Comparison of ENCODE assay signal across 23 cellular contexts in genomic region chr15:80893777-80894176, GRCh38.
A peak's percentile ranks its signal among the peaks of the same experiment; 100 is the strongest.
DNase-seq lines count a peak whose midpoint lies in the region; ATAC-seq, FAIRE-seq and TF ChIP-seq lines count a peak whose summit lies in the region.
"Had no signal": no experiment of that assay in that cellular context is flagged by ENCODE, and none has a peak within 500 bp of the region (broad histone marks: within the 10 kb centered on the region; RNA-seq: fewer than 3 reads in every experiment).

No MANE protein-coding gene starts in this region.

- no peak for ATAC-seq in activated CD8-positive, alpha-beta T cell treated with anti-CD3 and anti-CD28 coated beads, Interleukin-2, amount 10 ng/mL, durations not matched to agents 7 days and 5 days
- no peak for ATAC-seq in HG03378 (IDR thresholded peaks at IDR 0.05; ENCODE audit: unreplicated experiment)
- ATAC-seq: K562; stimulated activated naive B cell treated with anti-CD40 and anti-IgM and Interleukin-4, amounts not matched to agents 10 μg/mL and 1 μg/mL and 100 μg/mL, for 72 hours; T-cell had no signal

- no peaks in the 10 kb centered on the region for H3K4me1 Mint-ChIP-seq in neural crest cell
- H3K4me1 Mint-ChIP-seq in activated CD8-positive, alpha-beta T cell treated with anti-CD3 and anti-CD28 coated beads, Interleukin-2, amount 10 ng/mL, durations not matched to agents 7 days and 5 days (ENCODE audit: low read depth), result peaks cover 6% of the 10 kb centered on the region
- H3K4me1 Mint-ChIP-seq: stimulated activated naive B cell treated with anti-CD40 and anti-IgM and Interleukin-4, amounts not matched to agents 10 μg/mL and 1 μg/mL and 100 μg/mL, for 72 hours had no signal

- H3K9me3 Mint-ChIP-seq in neural crest cell, result peaks cover 6% of the 10 kb centered on the region
- H3K9me3 Mint-ChIP-seq in activated CD8-positive, alpha-beta T cell treated with anti-CD3 and anti-CD28 coated beads, Interleukin-2, amount 10 ng/mL, durations not matched to agents 7 days and 5 days (ENCODE audit: insufficient read depth), result no peaks in the 10 kb centered on the region

- no peak for FAIRE-seq in GM12891 (lab: Jason Lieb, UNC)
- FAIRE-seq: K562 had no signal

- no peak for TF ChIP-seq CTCF in neural crest cell (conservative IDR thresholded peaks at IDR 0.05)

- peak overlapping the region; percentile 28 for H3K27ac Mint-ChIP-seq in neural crest cell (ENCODE audit: unreplicated experiment)
- no peak overlapping the region for H3K27ac Mint-ChIP-seq in activated CD8-positive, alpha-beta T cell treated with anti-CD3 and anti-CD28 coated beads, Interleukin-2, amount 10 ng/mL, durations not matched to agents 7 days and 5 days
- H3K27ac Mint-ChIP-seq: activated CD4-positive, alpha-beta T cell treated with anti-CD3 and anti-CD28 coated beads, Interleukin-2, amount 10 ng/mL, durations not matched to agents 7 days and 5 days; activated naive CD8-positive, alpha-beta T cell; CD8-positive, alpha-beta memory T cell; mesothelial cell of epicardium; neural progenitor cell; stimulated activated naive B cell treated with anti-CD40 and anti-IgM and Interleukin-4, amounts not matched to agents 10 μg/mL and 1 μg/mL and 100 μg/mL, for 72 hours; T-cell had no signal

- CTCF ChIA-PET in activated CD8-positive, alpha-beta T cell treated with anti-CD3 and anti-CD28 coated beads, Interleukin-2, amount 10 ng/mL, durations not matched to agents 7 days and 5 days (lab: Charles Lee), result no interaction called here

- TF ChIP-seq POLR2A in GM12891 (IDR thresholded peaks at IDR 0.05; ENCODE audit: low read depth, low read length), result no peak

- no peaks in the 10 kb centered on the region for H3K27me3 Mint-ChIP-seq in neural crest cell (ENCODE audit: low read depth)
- H3K27me3 Mint-ChIP-seq in activated CD8-positive, alpha-beta T cell treated with anti-CD3 and anti-CD28 coated beads, Interleukin-2, amount 10 ng/mL, durations not matched to agents 7 days and 5 days (ENCODE audit: low read depth), result peaks cover 9% of the 10 kb centered on the region
- H3K27me3 Mint-ChIP-seq: activated CD4-positive, alpha-beta T cell treated with anti-CD3 and anti-CD28 coated beads, Interleukin-2, amount 10 ng/mL, durations not matched to agents 7 days and 5 days; activated naive CD8-positive, alpha-beta T cell; CD8-positive, alpha-beta memory T cell; stimulated activated naive B cell treated with anti-CD40 and anti-IgM and Interleukin-4, amounts not matched to agents 10 μg/mL and 1 μg/mL and 100 μg/mL, for 72 hours; T-cell had no signal

- peaks cover 6% of the 10 kb centered on the region for H3K36me3 Mint-ChIP-seq in neural crest cell (ENCODE audit: low read depth)
- H3K36me3 Mint-ChIP-seq in activated CD8-positive, alpha-beta T cell treated with anti-CD3 and anti-CD28 coated beads, Interleukin-2, amount 10 ng/mL, durations not matched to agents 7 days and 5 days (ENCODE audit: low read depth), result no peaks in the 10 kb centered on the region

- H3K4me3 Mint-ChIP-seq in neural crest cell, result no peak overlapping the region
- no peak overlapping the region for H3K4me3 Mint-ChIP-seq in activated CD8-positive, alpha-beta T cell treated with anti-CD3 and anti-CD28 coated beads, Interleukin-2, amount 10 ng/mL, durations not matched to agents 7 days and 5 days
- H3K4me3 Mint-ChIP-seq: activated CD4-positive, alpha-beta T cell treated with anti-CD3 and anti-CD28 coated beads, Interleukin-2, amount 10 ng/mL, durations not matched to agents 7 days and 5 days; activated naive CD8-positive, alpha-beta T cell; CD8-positive, alpha-beta memory T cell; mesothelial cell of epicardium; neural progenitor cell; stimulated activated naive B cell treated with anti-CD40 and anti-IgM and Interleukin-4, amounts not matched to agents 10 μg/mL and 1 μg/mL and 100 μg/mL, for 72 hours; T-cell had no signal

- H3K27ac ChIP-seq in substantia nigra (ENCODE audit: low read depth, low read length, poor library complexity, severe bottlenecking), result no peak overlapping the region
- H3K27ac ChIP-seq: neural progenitor cell had no signal

- POLR2A ChIA-PET in activated CD8-positive, alpha-beta T cell treated with anti-CD3 and anti-CD28 coated beads, Interleukin-2, amount 10 ng/mL, durations not matched to agents 7 days and 5 days (lab: Charles Lee), result no interaction called here

- DNase-seq in EH (ENCODE audit: low read depth), result peak; percentile 39
- DNase-seq in LHCN-M2 (ENCODE audit: low read depth), result peak; percentile 93
- DNase-seq in fibroblast of gingiva (ENCODE audit: low read depth), result peak; percentile 52
- no peak for DNase-seq in neural crest cell (ENCODE audit: low read depth, low spot score)
- no peak for DNase-seq in activated CD8-positive, alpha-beta T cell treated with anti-CD3 and anti-CD28 coated beads, Interleukin-2, amount 10 ng/mL, durations not matched to agents 7 days and 5 days
- no peak for DNase-seq in substantia nigra (lab: John Stamatoyannopoulos, UW)
- no peak for DNase-seq in GM12891 (ENCODE audit: insufficient read length, low spot score)
- DNase-seq: activated CD4-positive, alpha-beta T cell treated with anti-CD3 and anti-CD28 coated beads, Interleukin-2, amount 10 ng/mL, durations not matched to agents 7 days and 5 days; CD8-positive, alpha-beta memory T cell; cerebellar nuclear complex; DMS53; effector CD8-positive, alpha-beta T cell; NCI-H146; NCI-H2171 treated with DMSO at 0.1 percent for 48 hours; SHP77 treated with DMSO at 0.1 percent for 48 hours; stimulated activated CD4-positive, alpha-beta T cell treated with anti-CD3 and anti-CD28 coated beads, Interleukin-2, amount 100 ng/mL, for 48 hours; stimulated activated naive B cell treated with anti-CD40 and anti-IgM and Interleukin-4, amounts not matched to agents 10 μg/mL and 1 μg/mL and 100 μg/mL, for 72 hours; T-cell had no signal

TF ChIP-seq in GM12891, 5 proteins besides CTCF, POLR2A, EP300 and RAD21:
- TF ChIP-seq TAF1 (IDR thresholded peaks at IDR 0.05; ENCODE audit: low read depth, low read length) (no peak), POLR2AphosphoS5 (IDR thresholded peaks at IDR 0.05; ENCODE audit: low read depth, low read length) (no peak), SPI1 (IDR thresholded peaks at IDR 0.05; ENCODE audit: low read depth, low read length) (no peak), POU2F2 (IDR thresholded peaks at IDR 0.05; ENCODE audit: low read depth, low read length) (no peak), PAX5 (IDR thresholded peaks at IDR 0.05; ENCODE audit: insufficient read depth, low read length, severe bottlenecking) (no peak)

Comparison
In these comparisons a context has a peak if more than half of its experiments do, and no peak if none do; other contexts are left out.
1. DNase-seq: peak in EH (single experiment), LHCN-M2 (single experiment) and fibroblast of gingiva (single experiment); none in neural crest cell (single experiment), activated CD8-positive, alpha-beta T cell treated with anti-CD3 and anti-CD28 coated beads, Interleukin-2, amount 10 ng/mL, durations not matched to agents 7 days and 5 days (single experiment), substantia nigra (0 of 49) and GM12891 (single experiment).